17 cellular contexts compared by ENCODE assay signal in the genomic region with DNA sequence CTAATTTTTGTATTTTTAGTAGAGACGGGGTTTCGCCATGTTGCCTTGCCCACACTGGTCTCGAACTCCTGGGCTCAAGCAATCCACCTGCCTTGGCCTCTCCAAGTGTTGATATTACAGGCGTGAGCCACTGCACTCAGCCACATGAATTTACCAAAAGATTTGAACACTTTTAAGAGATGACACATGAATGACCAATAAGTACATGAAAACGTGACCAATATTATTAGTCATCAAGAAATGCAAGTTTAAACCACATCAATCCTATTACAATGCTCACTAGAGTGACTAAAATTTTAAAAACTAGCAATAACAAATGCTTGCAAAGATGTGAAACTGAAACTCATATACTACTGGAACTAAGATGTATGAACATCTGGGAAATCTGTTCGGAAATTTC. TPM values are rescaled to one million over a fixed set of nuclear protein-coding genes. Genes with fewer than 3 reads are reported as not detected.
DNase-seq lines count a peak whose midpoint lies in the region; ATAC-seq and TF ChIP-seq lines count a peak whose summit lies in the region.
"Had no signal": no experiment of that assay in that cellular context is flagged by ENCODE, and none has a peak within 500 bp of the region (broad histone marks: within the 10 kb centered on the region; RNA-seq: fewer than 3 reads in every experiment).

No MANE protein-coding gene starts in this region.

- H3K36me3 Mint-ChIP-seq in CD8-positive, alpha-beta memory T cell, result no peaks in the 10 kb centered on the region

- peaks cover 4% of the 10 kb centered on the region; the same call in 1 of the 2 replicates for H4K20me1 ChIP-seq in IMR-90 (ENCODE audit: insufficient read depth, low read length)
- no peaks in the 10 kb centered on the region for H4K20me1 ChIP-seq in mammary epithelial cell (ENCODE audit: insufficient read depth, low read length)

- no peak overlapping the region for H3K4ac ChIP-seq in IMR-90 (ENCODE audit: low read depth, low read length)

- H3K4me2 ChIP-seq in IMR-90 (ENCODE audit: low read depth, low read length) (no peak overlapping the region), mammary epithelial cell (ENCODE audit: insufficient read depth, low read depth, low read length) (peak overlapping the region; percentile 41)

- H3K9me1 ChIP-seq in IMR-90 (ENCODE audit: insufficient read depth, low read length), result peaks cover 7% of the 10 kb centered on the region

- no peak overlapping the region for H4K8ac ChIP-seq in IMR-90 (ENCODE audit: low read depth in 2 of 2, low read length in 2 of 2)

- H3K79me1 ChIP-seq in IMR-90 (ENCODE audit: low read depth in 1 of 2, low read length in 2 of 2), result no peaks in the 10 kb centered on the region

- H3K4me3 Mint-ChIP-seq in stimulated activated naive CD8-positive, alpha-beta T cell treated with anti-CD3 and anti-CD28 coated beads, Interleukin-15, amount 100 ng/mL, for 72 hours, result no peak overlapping the region
- no peak overlapping the region for H3K4me3 Mint-ChIP-seq in CD8-positive, alpha-beta memory T cell
- H3K4me3 Mint-ChIP-seq: effector memory CD8-positive, alpha-beta T cell; stimulated activated naive B cell treated with anti-CD40 and anti-IgM and Interleukin-4, amounts not matched to agents 10 μg/mL and 1 μg/mL and 100 μg/mL, for 72 hours; T-helper 17 cell; type B pancreatic cell; WTC11 had no signal

- H3K9me3 ChIP-seq in IMR-90 (ENCODE audit: control insufficient read depth, insufficient read depth, low read length) (no peaks in the 10 kb centered on the region), mammary epithelial cell (replicated peaks; ENCODE audit: insufficient read depth, low read length) (no peaks in the 10 kb centered on the region)
- H3K9me3 ChIP-seq in CD8-positive, alpha-beta memory T cell (ENCODE audit: low read length), result no peaks in the 10 kb centered on the region
- H3K9me3 ChIP-seq: gastroesophageal sphincter, lower lobe of right lung had no signal

- CTCF ChIA-PET in IMR-90 (lab: Yijun Ruan, JAX) (interaction anchor here (0.6 kb wide), 1 partner anchor 48 kb away, joined by 4 read pairs; no protein-coding TSS in a partner anchor), mammary epithelial cell (lab: Charles Lee; ENCODE audit: low non-redundant PET) (no interaction called here)
- CTCF ChIA-PET in CD8-positive, alpha-beta memory T cell (lab: Charles Lee), result interaction anchor here (1.9 kb wide), 1 partner anchor 99 kb away, joined by 6 read pairs; no protein-coding TSS in a partner anchor

- DNase-seq in stimulated activated CD4-positive, alpha-beta T cell treated with anti-CD3 and anti-CD28 coated beads, Interleukin-1b, Interleukin-23, amount 100 ng/mL, for 48 hours, result peak; percentile 31
- DNase-seq in stimulated activated CD4-positive, alpha-beta T cell treated with anti-CD3 and anti-CD28 coated beads, Interleukin-4, amount 100 ng/mL, for 4 hours, result no peak
- peak; percentile 76 for DNase-seq in IMR-90
- DNase-seq in mammary epithelial cell, result peak; percentile 72
- no peak for DNase-seq in stimulated activated naive CD8-positive, alpha-beta T cell treated with anti-CD3 and anti-CD28 coated beads, Interleukin-15, amount 100 ng/mL, for 72 hours
- DNase-seq in CD8-positive, alpha-beta memory T cell, result no peak
- DNase-seq: cerebellar nuclear complex; effector memory CD8-positive, alpha-beta T cell; lower lobe of right lung; NCI-H1417; stimulated activated naive B cell treated with anti-CD40 and anti-IgM and Interleukin-4, amounts not matched to agents 10 μg/mL and 1 μg/mL and 100 μg/mL, for 72 hours; T-helper 17 cell had no signal

- H3K27me3 ChIP-seq in IMR-90 (ENCODE audit: control insufficient read depth, insufficient read depth, low read length) (no peaks in the 10 kb centered on the region), mammary epithelial cell (ENCODE audit: insufficient read depth, low read length) (no peaks in the 10 kb centered on the region)
- no peaks in the 10 kb centered on the region for H3K27me3 ChIP-seq in CD8-positive, alpha-beta memory T cell (ENCODE audit: insufficient read depth, low read length, poor library complexity, severe bottlenecking)
- H3K27me3 ChIP-seq: gastroesophageal sphincter had no signal

- BruUV-seq in IMR-90 (replicated peaks; lab: Mats Ljungman, UMichigan) (no TSS peak), mammary epithelial cell (replicated peaks; lab: Mats Ljungman, UMichigan) (no TSS peak)

- H2BK20ac ChIP-seq in IMR-90 (ENCODE audit: low read depth, low read length), result no peak overlapping the region

- H3K14ac ChIP-seq in IMR-90 (replicated peaks; ENCODE audit: low read depth, low read length), result no peak overlapping the region

- no peak overlapping the region for H3K56ac ChIP-seq in IMR-90 (ENCODE audit: extremely low read depth, insufficient read depth, low read length)

- TF ChIP-seq CTCF in IMR-90 (conservative IDR thresholded peaks at IDR 0.05; ENCODE audit: low read depth, low read length) (no peak), mammary epithelial cell (conservative IDR thresholded peaks at IDR 0.05 in 1 of 2, IDR thresholded peaks at IDR 0.05 in 1 of 2; ENCODE audit: extremely low read depth in 1 of 2, insufficient read depth in 1 of 2, low read depth in 1 of 2, low read length in 2 of 2) (no peak)

- H3K27ac ChIP-seq in IMR-90 (ENCODE audit: insufficient read depth, low read length) (no peak overlapping the region), mammary epithelial cell (ENCODE audit: insufficient read depth, low read depth, low read length) (no peak overlapping the region)
- H3K27ac ChIP-seq in CD8-positive, alpha-beta memory T cell (ENCODE audit: low read depth, low read length), result no peak overlapping the region
- H3K27ac ChIP-seq: C4-2B, gastroesophageal sphincter, lower lobe of right lung had no signal

- no peaks in the 10 kb centered on the region for H3K9me3 Mint-ChIP-seq in stimulated activated naive CD8-positive, alpha-beta T cell treated with anti-CD3 and anti-CD28 coated beads, Interleukin-15, amount 100 ng/mL, for 72 hours
- peaks cover 0 to 3% (median 0%) of the 10 kb centered on the region in 5 donors for H3K9me3 Mint-ChIP-seq in CD8-positive, alpha-beta memory T cell
- H3K9me3 Mint-ChIP-seq: effector memory CD8-positive, alpha-beta T cell; stimulated activated naive B cell treated with anti-CD40 and anti-IgM and Interleukin-4, amounts not matched to agents 10 μg/mL and 1 μg/mL and 100 μg/mL, for 72 hours; WTC11 had no signal

- no peak overlapping the region for H3K18ac ChIP-seq in IMR-90 (ENCODE audit: low read depth, low read length)

- 0% methylated on average over 1 of the region's 6 CpGs; no CpG with 5 or more reads in 1 of the 2 experiments for WGBS in IMR-90 (ENCODE audit: extremely low coverage in 2 of 2, insufficient read length in 1 of 2), 2 experiments
- WGBS in mammary epithelial cell (ENCODE audit: low coverage, missing lambda C conversion rate), result 70% methylated on average over 6 of the region's 6 CpGs

- H2BK120ac ChIP-seq in IMR-90 (ENCODE audit: low read depth, low read length), result no peak overlapping the region

- no peak overlapping the region for H2BK5ac ChIP-seq in IMR-90 (ENCODE audit: low read depth, low read length, poor library complexity, severe bottlenecking)

- H3K36me3 ChIP-seq in IMR-90 (ENCODE audit: control insufficient read depth, insufficient read depth, low read length) (no peaks in the 10 kb centered on the region), mammary epithelial cell (ENCODE audit: insufficient read depth, low read length) (no peaks in the 10 kb centered on the region)
- no peaks in the 10 kb centered on the region for H3K36me3 ChIP-seq in CD8-positive, alpha-beta memory T cell (ENCODE audit: insufficient read depth, low read length)
- H3K36me3 ChIP-seq: gastroesophageal sphincter, lower lobe of right lung had no signal

- dilution Hi-C loops in IMR-90 (cut with HindIII; ENCODE audit: low sequenced_read_pairs, unreplicated experiment) (no loop called here), mammary epithelial cell (cut with HindIII; ENCODE audit: low sequenced_read_pairs) (no loop called here)

- H3K27me3 Mint-ChIP-seq in stimulated activated naive CD8-positive, alpha-beta T cell treated with anti-CD3 and anti-CD28 coated beads, Interleukin-15, amount 100 ng/mL, for 72 hours, result peaks cover 6% of the 10 kb centered on the region
- peaks cover 6 to 12% of the 10 kb centered on the region in 2 donors for H3K27me3 Mint-ChIP-seq in CD8-positive, alpha-beta memory T cell
- H3K27me3 Mint-ChIP-seq: type B pancreatic cell had no signal

- in situ Hi-C loops in IMR-90 (cut with MboI; ENCODE audit: low sequenced_read_pairs), result loop anchor here (25.0 kb wide), 1 partner anchor 304 kb away; a partner anchor contains a TSS
- in situ Hi-C loops in mammary epithelial cell (cut with MboI; ENCODE audit: low sequenced_read_pairs in 2 of 2), result loop anchor here in 1 of 2 donors (25.0 kb wide), 1 partner anchor 304 kb away; a partner anchor contains a TSS

- H2AK9ac ChIP-seq in IMR-90 (replicated peaks; ENCODE audit: low read depth, low read length, poor library complexity), result no peak overlapping the region

- no peak for TF ChIP-seq RAD21 in IMR-90 (IDR thresholded peaks at IDR 0.05; ENCODE audit: low read length)

- POLR2A ChIA-PET in IMR-90 (lab: Charles Lee; ENCODE audit: unreplicated experiment), result no interaction called here
- POLR2A ChIA-PET in CD8-positive, alpha-beta memory T cell (lab: Charles Lee), result no interaction called here

- H2AFZ ChIP-seq in IMR-90 (replicated peaks; ENCODE audit: low read length, poor library complexity) (no peak overlapping the region), mammary epithelial cell (ENCODE audit: low read depth, low read length) (no peak overlapping the region)

- peaks cover 8% of the 10 kb centered on the region for H3K4me1 ChIP-seq in IMR-90 (ENCODE audit: control insufficient read depth, insufficient read depth, low read length)
- H3K4me1 ChIP-seq in mammary epithelial cell (ENCODE audit: insufficient read depth, low read length), result peaks cover 8% of the 10 kb centered on the region
- no peaks in the 10 kb centered on the region for H3K4me1 ChIP-seq in CD8-positive, alpha-beta memory T cell (ENCODE audit: insufficient read depth, low read length)
- H3K4me1 ChIP-seq: lower lobe of right lung had no signal

- H3K9ac ChIP-seq in IMR-90 (ENCODE audit: low read depth, low read length) (no peak overlapping the region), mammary epithelial cell (ENCODE audit: insufficient read depth, low read length) (no peak overlapping the region)

- H3K79me2 ChIP-seq in mammary epithelial cell (ENCODE audit: insufficient read depth, low read length), result no peaks in the 10 kb centered on the region

- no peak overlapping the region for H2BK15ac ChIP-seq in IMR-90 (ENCODE audit: low read depth, low read length)

- no peak overlapping the region for H4K5ac ChIP-seq in IMR-90 (ENCODE audit: low read depth, low read length)

- no peak for TF ChIP-seq POLR2A in IMR-90 (IDR thresholded peaks at IDR 0.05; ENCODE audit: low read depth, low read length)

- H4K91ac ChIP-seq in IMR-90 (ENCODE audit: insufficient read depth, low read depth, low read length), result no peak overlapping the region

- intact Hi-C loops in IMR-90 (cut with micrococcal nuclease), result no loop called here
- intact Hi-C loops in mammary epithelial cell (cut with micrococcal nuclease), result loop anchor here (10.0 kb wide), 1 partner anchor 658 kb away; no protein-coding TSS in a partner anchor

- H2AK5ac ChIP-seq in IMR-90 (ENCODE audit: low read depth, low read length), result no peak overlapping the region

- H3K27ac Mint-ChIP-seq in stimulated activated naive CD8-positive, alpha-beta T cell treated with anti-CD3 and anti-CD28 coated beads, Interleukin-15, amount 100 ng/mL, for 72 hours, result no peak overlapping the region
- H3K27ac Mint-ChIP-seq in CD8-positive, alpha-beta memory T cell, result no peak overlapping the region
- H3K27ac Mint-ChIP-seq: effector memory CD8-positive, alpha-beta T cell; stimulated activated naive B cell treated with anti-CD40 and anti-IgM and Interleukin-4, amounts not matched to agents 10 μg/mL and 1 μg/mL and 100 μg/mL, for 72 hours; T-helper 17 cell; type B pancreatic cell; WTC11 had no signal

- no peak overlapping the region for H3K23ac ChIP-seq in IMR-90 (ENCODE audit: low read depth, low read length)

- ATAC-seq in IMR-90 (ENCODE audit: low read depth) (no peak; the same call in 1 of the 2 replicates), GM21786 (IDR thresholded peaks at IDR 0.05; ENCODE audit: unreplicated experiment) (no peak)
- ATAC-seq in stimulated activated naive CD8-positive, alpha-beta T cell treated with anti-CD3 and anti-CD28 coated beads, Interleukin-15, amount 100 ng/mL, for 72 hours, result peak; percentile 82
- ATAC-seq: effector memory CD8-positive, alpha-beta T cell; gastroesophageal sphincter; lower lobe of right lung; stimulated activated naive B cell treated with anti-CD40 and anti-IgM and Interleukin-4, amounts not matched to agents 10 μg/mL and 1 μg/mL and 100 μg/mL, for 72 hours; T-helper 17 cell; WTC11 had no signal

- H3K4me1 Mint-ChIP-seq in stimulated activated naive CD8-positive, alpha-beta T cell treated with anti-CD3 and anti-CD28 coated beads, Interleukin-15, amount 100 ng/mL, for 72 hours, result peaks cover 5% of the 10 kb centered on the region
- no peaks in the 10 kb centered on the region for H3K4me1 Mint-ChIP-seq in CD8-positive, alpha-beta memory T cell

- H3K4me3 ChIP-seq in IMR-90 (ENCODE audit: insufficient read depth, low read depth, low read length) (no peak overlapping the region), mammary epithelial cell (replicated peaks in 1 of 3; ENCODE audit: insufficient read depth in 1 of 3, low read depth in 2 of 3, low read length in 3 of 3) (no peak overlapping the region)
- no peak overlapping the region for H3K4me3 ChIP-seq in CD8-positive, alpha-beta memory T cell (ENCODE audit: low read length)
- H3K4me3 ChIP-seq: gastroesophageal sphincter, lower lobe of right lung had no signal

RNA-seq across cellular contexts. Expression of a gene that starts 54.3 kb away (rescaled TPM):
- total RNA-seq in IMR-90 (2012; rRNA removed), result 0.28 and 0.36 TPM in 2 replicates
- 0.10 and 0.14 TPM in 2 replicates for polyA plus RNA-seq in IMR-90 (2012; rRNA removed)
- 0.03 TPM in 2 replicates for polyA plus RNA-seq in IMR-90 (2012; cell fraction: cytosol; rRNA removed)
- 0.46 and 0.58 TPM in 2 replicates for polyA plus RNA-seq in IMR-90 (2012; cell fraction: nucleus; rRNA removed; ENCODE audit: low replicate concordance)
- 1 to 10 TPM; 3.2 to 4.8 TPM for total RNA-seq in mammary epithelial cell
- 0.76 TPM for polyA plus RNA-seq in mammary epithelial cell
- polyA minus RNA-seq in mammary epithelial cell, result 1.1 TPM
- 1 to 10 TPM; 2.4 to 3.0 TPM for total RNA-seq in CD8-positive, alpha-beta memory T cell
- polyA plus RNA-seq in CD8-positive, alpha-beta memory T cell, result not detected

Comparison
In these comparisons a context has a peak if more than half of its experiments do, and no peak if none do; other contexts are left out.
1. DNase-seq: peak in stimulated activated CD4-positive, alpha-beta T cell treated with anti-CD3 and anti-CD28 coated beads, Interleukin-1b, Interleukin-23, amount 100 ng/mL, for 48 hours (single experiment), IMR-90 (single experiment) and mammary epithelial cell (single experiment); none in stimulated activated CD4-positive, alpha-beta T cell treated with anti-CD3 and anti-CD28 coated beads, Interleukin-4, amount 100 ng/mL, for 4 hours (0 of 2), stimulated activated naive CD8-positive, alpha-beta T cell treated with anti-CD3 and anti-CD28 coated beads, Interleukin-15, amount 100 ng/mL, for 72 hours (0 of 2) and CD8-positive, alpha-beta memory T cell (0 of 5).